ENCODE assay signal across 9 cellular contexts in the genomic region with DNA sequence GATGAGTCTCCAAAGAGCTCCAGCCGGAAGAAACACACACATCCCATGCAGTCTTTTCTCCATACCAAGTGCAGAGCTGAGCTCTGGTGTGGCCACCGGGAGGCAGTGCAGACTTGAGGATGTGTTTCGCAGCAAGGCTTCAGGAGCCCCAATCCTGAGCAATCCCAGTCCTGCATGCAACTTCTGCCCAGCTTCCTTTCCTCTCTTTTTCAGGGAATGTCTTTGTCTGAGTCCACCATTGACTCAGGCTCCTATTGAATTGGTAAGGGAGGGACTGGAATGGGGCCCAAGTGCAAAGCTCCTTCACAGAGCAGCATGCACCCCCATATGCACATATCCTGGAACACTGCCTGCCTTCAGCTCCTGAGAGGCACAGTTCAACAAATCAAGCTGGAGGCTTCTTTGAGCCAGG. TPM values are rescaled to one million over a fixed set of nuclear protein-coding genes. Genes with fewer than 3 reads are reported as not detected.
DNase-seq lines count a peak whose midpoint lies in the region; ATAC-seq, FAIRE-seq and TF ChIP-seq lines count a peak whose summit lies in the region.
"Had no signal": no experiment of that assay in that cellular context is flagged by ENCODE, and none has a peak within 500 bp of the region (broad histone marks: within the 10 kb centered on the region; RNA-seq: fewer than 3 reads in every experiment).

No MANE protein-coding gene starts in this region.

- ATAC-seq in omental fat pad (ENCODE audit: low FRiP score) (peak; percentile 83), GM21526 (IDR thresholded peaks at IDR 0.05; ENCODE audit: low FRiP score, unreplicated experiment) (no peak), HG02571 (IDR thresholded peaks at IDR 0.05; ENCODE audit: unreplicated experiment) (no peak)

- DNase-seq in Calu3 (peak; percentile 85), HS-27A (ENCODE audit: low read depth) (peak; percentile 35), NCI-H748 (lab: John Stamatoyannopoulos, UW; ENCODE audit: unreplicated experiment) (peak; percentile 79), frontal cortex (ENCODE audit: low spot score in 2 of 2) (peak; percentile 50 to 78), omental fat pad (ENCODE audit: low spot score) (no peak)
- DNase-seq in activated T-cell treated with anti-CD3 and anti-CD28 coated beads, Interleukin-2, amount 50 U/mL, for 24 hours: peak; percentile 46

- TF ChIP-seq CTCF in Calu3 (IDR thresholded peaks at IDR 0.05; ENCODE audit: unreplicated experiment) (peak; percentile 81), omental fat pad (IDR thresholded peaks at IDR 0.05) (no peak)

- intact Hi-C loops in Calu3 (cut with micrococcal nuclease; ENCODE audit: unreplicated experiment): loop anchor here (2.0 to 10.0 kb wide), 3 partner anchors 67 to 578 kb away; no protein-coding TSS in a partner anchor

- no peaks in the 10 kb centered on the region for H3K27me3 Mint-ChIP-seq in Calu3 (ENCODE audit: unreplicated experiment)
- H3K27me3 Mint-ChIP-seq in activated T-cell treated with anti-CD3 and anti-CD28 coated beads, Interleukin-2, amount 50 U/mL, for 24 hours: peaks cover 22% of the 10 kb centered on the region

- no peaks in the 10 kb centered on the region for H3K36me3 Mint-ChIP-seq in Calu3 (ENCODE audit: insufficient read depth, unreplicated experiment)
- H3K36me3 Mint-ChIP-seq in activated T-cell treated with anti-CD3 and anti-CD28 coated beads, Interleukin-2, amount 50 U/mL, for 24 hours (ENCODE audit: low read depth): no peaks in the 10 kb centered on the region
- H3K36me3 Mint-ChIP-seq: T-cell had no signal

- H3K4me1 Mint-ChIP-seq in Calu3 (ENCODE audit: low read depth, unreplicated experiment): peaks cover 7% of the 10 kb centered on the region
- H3K4me1 Mint-ChIP-seq in activated T-cell treated with anti-CD3 and anti-CD28 coated beads, Interleukin-2, amount 50 U/mL, for 24 hours (ENCODE audit: low read depth): peaks cover 2% of the 10 kb centered on the region

- no TSS peak for BruUV-seq in Calu3 (replicated peaks; lab: Mats Ljungman, UMichigan)

- CTCF ChIA-PET in Calu3 (lab: Charles Lee): interaction anchor here (0.5 to 1.7 kb wide), 21 partner anchors 9 to 579 kb away, joined by 3 to 18 read pairs (median 4); partner anchors contain the start of gene EIF2S2

- H3K9me3 Mint-ChIP-seq in Calu3 (ENCODE audit: low read depth, unreplicated experiment): no peaks in the 10 kb centered on the region
- H3K9me3 Mint-ChIP-seq in activated T-cell treated with anti-CD3 and anti-CD28 coated beads, Interleukin-2, amount 50 U/mL, for 24 hours: no peaks in the 10 kb centered on the region
- H3K9me3 Mint-ChIP-seq: T-cell had no signal

- no peak overlapping the region for H3K4me3 Mint-ChIP-seq in Calu3 (ENCODE audit: low read depth, unreplicated experiment)
- no peak overlapping the region for H3K4me3 Mint-ChIP-seq in activated T-cell treated with anti-CD3 and anti-CD28 coated beads, Interleukin-2, amount 50 U/mL, for 24 hours
- H3K4me3 Mint-ChIP-seq: T-cell had no signal

- H3K27ac Mint-ChIP-seq in Calu3 (ENCODE audit: unreplicated experiment): no peak overlapping the region
- no peak overlapping the region for H3K27ac Mint-ChIP-seq in activated T-cell treated with anti-CD3 and anti-CD28 coated beads, Interleukin-2, amount 50 U/mL, for 24 hours
- H3K27ac Mint-ChIP-seq: T-cell had no signal

- FAIRE-seq in frontal cortex (lab: Jason Lieb, UNC): no peak

RNA-seq across cellular contexts. Expression of gene ASIP, which starts 50.5 kb away (rescaled TPM):
- not detected in 2 replicates for total RNA-seq in Calu3 (2022)
- total RNA-seq in frontal cortex: not detected
- not detected for total RNA-seq in omental fat pad
- total RNA-seq: T-cell had no signal
